9 cellular contexts compared by ENCODE assay signal in genomic region chr10:57657164-57657765, GRCh38.
DNase-seq lines count a peak whose midpoint lies in the region; ATAC-seq, FAIRE-seq and TF ChIP-seq lines count a peak whose summit lies in the region.
"Had no signal": no experiment of that assay in that cellular context is flagged by ENCODE, and none has a peak within 500 bp of the region (broad histone marks: within the 10 kb centered on the region; RNA-seq: fewer than 3 reads in every experiment).

No MANE protein-coding gene starts in this region.

- DNase-seq in NCI-H2107 (lab: John Stamatoyannopoulos, UW): peak; percentile 20
- no peak for DNase-seq in NCI-H2107 treated with DMSO at 0.1 percent for 48 hours (lab: John Stamatoyannopoulos, UW; ENCODE audit: unreplicated experiment)
- peak; percentile 18 for DNase-seq in NCI-H774 (lab: John Stamatoyannopoulos, UW)
- DNase-seq in kidney: no peak
- DNase-seq in substantia nigra (lab: John Stamatoyannopoulos, UW): peak in 33 of 49 donors; percentile 0 to 47 (median 10)

- no peaks in the 10 kb centered on the region for H3K36me3 ChIP-seq in kidney (ENCODE audit: control insufficient read depth in 1 of 2, insufficient read depth in 2 of 2, low read length in 2 of 2)

- ATAC-seq in GM19455 (IDR thresholded peaks at IDR 0.05; ENCODE audit: unreplicated experiment) (peak; percentile 98), HG03378 (IDR thresholded peaks at IDR 0.05; ENCODE audit: unreplicated experiment) (peak; percentile 98)

- H3K27me3 Mint-ChIP-seq in brain: no peaks in the 10 kb centered on the region

- H3K9ac ChIP-seq in kidney (ENCODE audit: low read length in 2 of 2): no peak overlapping the region

- H3K4me1 ChIP-seq in kidney (ENCODE audit: control insufficient read depth in 1 of 2, insufficient read depth in 1 of 2, low read depth in 1 of 2, low read length in 2 of 2): no peaks in the 10 kb centered on the region

- H3K27ac ChIP-seq in kidney (ENCODE audit: low read depth in 2 of 2, low read length in 2 of 2) (no peak overlapping the region), substantia nigra (ENCODE audit: low read depth, low read length, poor library complexity, severe bottlenecking) (no peak overlapping the region)

- H3K36me3 Mint-ChIP-seq in brain: no peaks in the 10 kb centered on the region
- H3K36me3 Mint-ChIP-seq: CD4-positive, alpha-beta memory T cell had no signal

- H3K27ac Mint-ChIP-seq in brain: peak overlapping the region in 1 of 5 experiments; percentile 30
- H3K27ac Mint-ChIP-seq: CD4-positive, alpha-beta memory T cell had no signal

- H3K4me3 ChIP-seq in kidney (ENCODE audit: low read length in 2 of 2): no peak overlapping the region

- H3K9me3 Mint-ChIP-seq in brain: peaks cover 0 to under 1% (median 0%) of the 10 kb centered on the region in 5 experiments

- H3K9me3 ChIP-seq in kidney (ENCODE audit: control insufficient read depth in 1 of 2, low read length in 2 of 2): no peaks in the 10 kb centered on the region

- FAIRE-seq in kidney (lab: Jason Lieb, UNC): no peak

- intact Hi-C loops in kidney (cut with DNase I): no loop called here

- H3K4me3 Mint-ChIP-seq in brain: no peak overlapping the region
- H3K4me3 Mint-ChIP-seq: CD4-positive, alpha-beta memory T cell had no signal

- TF ChIP-seq CTCF in brain (conservative IDR thresholded peaks at IDR 0.05): peak; percentile 83 to 93
- peak; percentile 89 for TF ChIP-seq CTCF in kidney (IDR thresholded peaks at IDR 0.05; ENCODE audit: borderline replicate concordance, extremely low read depth, insufficient read depth)

- no peaks in the 10 kb centered on the region for H3K4me1 Mint-ChIP-seq in brain
- H3K4me1 Mint-ChIP-seq: CD4-positive, alpha-beta memory T cell had no signal

Comparison
In these comparisons a context has a peak if more than half of its experiments do, and no peak if none do; other contexts are left out.
1. DNase-seq: peak in NCI-H2107 (single experiment), NCI-H774 (single experiment) and substantia nigra (33 of 49); none in NCI-H2107 treated with DMSO at 0.1 percent for 48 hours (single experiment) and kidney (single experiment).